Comparison of ENCODE assay signal across 18 cellular contexts in genomic region chr20:43977962-43978361, GRCh38.
"Had no signal": no experiment of that assay in that cellular context is flagged by ENCODE, and none has a peak within 500 bp of the region (broad histone marks: within the 10 kb centered on the region; RNA-seq: fewer than 3 reads in every experiment).

No MANE protein-coding gene starts in this region.

- H3K9me3 Mint-ChIP-seq: activated naive CD8-positive, alpha-beta T cell treated with anti-CD3 and anti-CD28 coated beads for 36 hours; dendritic cell treated with granulocyte-macrophage colony-stimulating factor and Interleukin-4, amounts not matched to agents 40 ng/mL and 50 ng/mL, for 4 days; nephron; stimulated activated effector memory CD8-positive, alpha-beta T cell treated with anti-CD3 and anti-CD28 coated beads, Interleukin-12 subunit alpha, Interleukin-12 subunit beta, amount 100 ng/mL, for 72 hours had no signal

- H3K4me1 Mint-ChIP-seq: nephron had no signal

- ATAC-seq: stimulated activated effector memory CD8-positive, alpha-beta T cell treated with anti-CD3 and anti-CD28 coated beads, Interleukin-12 subunit alpha, Interleukin-12 subunit beta, amount 100 ng/mL, for 72 hours had no signal

- H3K27ac Mint-ChIP-seq: activated naive CD8-positive, alpha-beta T cell treated with anti-CD3 and anti-CD28 coated beads for 36 hours; dendritic cell treated with granulocyte-macrophage colony-stimulating factor and Interleukin-4, amounts not matched to agents 40 ng/mL and 50 ng/mL, for 4 days; nephron; stimulated activated effector memory CD8-positive, alpha-beta T cell treated with anti-CD3 and anti-CD28 coated beads, Interleukin-12 subunit alpha, Interleukin-12 subunit beta, amount 100 ng/mL, for 72 hours had no signal

- H3K27me3 Mint-ChIP-seq: activated naive CD8-positive, alpha-beta T cell treated with anti-CD3 and anti-CD28 coated beads for 36 hours had no signal

- H3K27me3 ChIP-seq: cardiac muscle cell, right atrium auricular region had no signal

- DNase-seq: activated CD4-positive, alpha-beta T cell treated with anti-CD3 and anti-CD28 coated beads for 1 hour; activated CD4-positive, alpha-beta T cell treated with anti-CD3 and anti-CD28 coated beads, Interleukin-2, amount 50 U/mL, for 48 hours; activated gamma-delta T cell treated with Interleukin-2 at 50 U/mL for 16 hours; activated naive CD8-positive, alpha-beta T cell treated with anti-CD3 and anti-CD28 coated beads for 36 hours; amygdala; effector CD8-positive, alpha-beta T cell; esophagus squamous epithelium; nucleus accumbens; stimulated activated CD4-positive, alpha-beta T cell treated with anti-CD3 and anti-CD28 coated beads, Interleukin-2, amount 100 ng/mL, for 48 hours; tibial artery had no signal

- H3K4me3 Mint-ChIP-seq: activated naive CD8-positive, alpha-beta T cell treated with anti-CD3 and anti-CD28 coated beads for 36 hours; activated T-helper 1 cell treated with anti-CD3 and anti-CD28 coated beads, Interleukin-12 subunit alpha, Interleukin-12 subunit beta, Interleukin-2, Interleukin-4 antibody, amounts not matched to agents 30 ng/mL and 10 ng/mL and 1 ng/mL, durations not matched to agents 14 hours and 24 hours and 36 hours; dendritic cell treated with granulocyte-macrophage colony-stimulating factor and Interleukin-4, amounts not matched to agents 40 ng/mL and 50 ng/mL, for 4 days; nephron; stimulated activated effector memory CD8-positive, alpha-beta T cell treated with anti-CD3 and anti-CD28 coated beads, Interleukin-12 subunit alpha, Interleukin-12 subunit beta, amount 100 ng/mL, for 72 hours had no signal

- H3K4me1 ChIP-seq: prostate gland, right atrium auricular region, tibial artery had no signal

- H3K4me3 ChIP-seq: cardiac muscle cell, esophagus squamous epithelium, prostate gland, right atrium auricular region, tibial artery had no signal

- H3K36me3 ChIP-seq: cardiac muscle cell, esophagus squamous epithelium, prostate gland, right atrium auricular region, tibial artery had no signal

- H3K27ac ChIP-seq: cardiac muscle cell, esophagus squamous epithelium, prostate gland, right atrium auricular region, tibial artery, VCaP had no signal

- H3K9me3 ChIP-seq: esophagus squamous epithelium, prostate gland, right atrium auricular region, tibial artery had no signal
